1 cellular context compared by ENCODE assay signal in genomic region chr1:201291917-201292316, GRCh38.
TF ChIP-seq lines count a peak whose summit lies in the region.

No MANE protein-coding gene starts in this region.

TF ChIP-seq in HCT116, 20 proteins besides CTCF, POLR2A, EP300 and RAD21:
- TF ChIP-seq FOSL1 (IDR thresholded peaks at IDR 0.05; ENCODE audit: low read depth), result no peak
- peak; percentile 86 for TF ChIP-seq TCF7L2 (IDR thresholded peaks at IDR 0.05; ENCODE audit: borderline replicate concordance, extremely low read depth, insufficient read depth, insufficient read length)
- no peak for TF ChIP-seq SP1 (IDR thresholded peaks at IDR 0.05; ENCODE audit: low read depth)
- TF ChIP-seq ELF1 (IDR thresholded peaks at IDR 0.05; ENCODE audit: borderline replicate concordance, low read depth), result no peak
- no peak for TF ChIP-seq CEBPB (IDR thresholded peaks at IDR 0.05; ENCODE audit: low read depth)
